In genomic region chr17:2695243-2695960, GRCh38 we compare ENCODE assay signal across 19 cellular contexts. TPM values are rescaled to one million over a fixed set of nuclear protein-coding genes. Genes with fewer than 3 reads are reported as not detected.
A peak's percentile ranks its signal among the peaks of the same experiment; 100 is the strongest.
DNase-seq lines count a peak whose midpoint lies in the region; ATAC-seq lines count a peak whose summit lies in the region.
"Had no signal": no experiment of that assay in that cellular context is flagged by ENCODE, and none has a peak within 500 bp of the region (broad histone marks: within the 10 kb centered on the region; RNA-seq: fewer than 3 reads in every experiment).

No MANE protein-coding gene starts in this region.

- no peaks in the 10 kb centered on the region for H3K27me3 Mint-ChIP-seq in activated T-cell treated with anti-CD3 and anti-CD28 coated beads, Interleukin-2, amount 50 U/mL, for 72 hours (ENCODE audit: low read depth)
- no peaks in the 10 kb centered on the region for H3K27me3 Mint-ChIP-seq in immature natural killer cell (ENCODE audit: low read depth in 3 of 3)
- H3K27me3 Mint-ChIP-seq: CD4-positive, CD25-positive, alpha-beta regulatory T cell; progenitor cell of endocrine pancreas; stimulated activated memory B cell treated with anti-CD40 and anti-IgM and Interleukin-4, amounts not matched to agents 10 μg/mL and 1 μg/mL and 100 μg/mL, for 72 hours had no signal

- H3K27ac Mint-ChIP-seq in activated T-cell treated with anti-CD3 and anti-CD28 coated beads, Interleukin-2, amount 50 U/mL, for 72 hours = no peak overlapping the region
- H3K27ac Mint-ChIP-seq in immature natural killer cell = no peak overlapping the region
- H3K27ac Mint-ChIP-seq: activated CD8-positive, alpha-beta T cell treated with anti-CD3 and anti-CD28 coated beads, Interleukin-2, amount 10 ng/mL, durations not matched to agents 7 days and 5 days; progenitor cell of endocrine pancreas; stimulated activated memory B cell treated with anti-CD40 and anti-IgM and Interleukin-4, amounts not matched to agents 10 μg/mL and 1 μg/mL and 100 μg/mL, for 72 hours had no signal

- DNase-seq in activated T-cell treated with anti-CD3 and anti-CD28 coated beads, Interleukin-2, amount 50 U/mL, for 1 hour = peak; percentile 11
- no peak for DNase-seq in activated T-cell treated with anti-CD3 and anti-CD28 coated beads, Interleukin-2, amount 50 U/mL, for 72 hours
- DNase-seq in GM19238 (ENCODE audit: insufficient read length, low spot score) (peak; percentile 5), iPS-NIHi11 (ENCODE audit: low spot score) (peak; percentile 10), immature natural killer cell (no peak), cerebellum (ENCODE audit: low spot score) (no peak)
- peak; percentile 1 for DNase-seq in stimulated activated naive CD8-positive, alpha-beta T cell treated with anti-CD3 and anti-CD28 coated beads, Interleukin-15, Interleukin-2, amounts not matched to agents 100 U/mL and 50 U/mL, for 24 hours
- DNase-seq: activated CD8-positive, alpha-beta T cell treated with anti-CD3 and anti-CD28 coated beads, Interleukin-2, amount 10 ng/mL, durations not matched to agents 7 days and 5 days; activated naive CD4-positive, alpha-beta T cell; CD4-positive, CD25-positive, alpha-beta regulatory T cell; foreskin melanocyte; NCI-H1436; NCI-H2227 treated with DMSO at 0.1 percent for 48 hours; RPMI8226 had no signal

- H3K36me3 Mint-ChIP-seq in activated T-cell treated with anti-CD3 and anti-CD28 coated beads, Interleukin-2, amount 50 U/mL, for 72 hours (ENCODE audit: insufficient read depth in 2 of 2) = no peaks in the 10 kb centered on the region
- no peaks in the 10 kb centered on the region for H3K36me3 Mint-ChIP-seq in immature natural killer cell
- H3K36me3 Mint-ChIP-seq: CD4-positive, CD25-positive, alpha-beta regulatory T cell had no signal

- no peaks in the 10 kb centered on the region for H3K9me3 Mint-ChIP-seq in activated T-cell treated with anti-CD3 and anti-CD28 coated beads, Interleukin-2, amount 50 U/mL, for 72 hours
- H3K9me3 Mint-ChIP-seq in immature natural killer cell = no peaks in the 10 kb centered on the region
- H3K9me3 Mint-ChIP-seq: CD4-positive, CD25-positive, alpha-beta regulatory T cell; stimulated activated memory B cell treated with anti-CD40 and anti-IgM and Interleukin-4, amounts not matched to agents 10 μg/mL and 1 μg/mL and 100 μg/mL, for 72 hours had no signal

- no peak for ATAC-seq in activated T-cell treated with anti-CD3 and anti-CD28 coated beads, Interleukin-2, amount 50 U/mL, for 72 hours (replicated peaks in 1 of 2)
- ATAC-seq in stimulated activated naive CD8-positive, alpha-beta T cell treated with anti-CD3 and anti-CD28 coated beads, Interleukin-15, Interleukin-2, amounts not matched to agents 100 U/mL and 50 U/mL, for 24 hours = no peak
- no peak for ATAC-seq in GM19328 (IDR thresholded peaks at IDR 0.05; ENCODE audit: unreplicated experiment)
- ATAC-seq: body of pancreas; stimulated activated memory B cell treated with anti-CD40 and anti-IgM and Interleukin-4, amounts not matched to agents 10 μg/mL and 1 μg/mL and 100 μg/mL, for 72 hours had no signal

- no peaks in the 10 kb centered on the region for H3K4me1 Mint-ChIP-seq in activated T-cell treated with anti-CD3 and anti-CD28 coated beads, Interleukin-2, amount 50 U/mL, for 72 hours (ENCODE audit: low read depth)
- peaks cover 6 to 10% of the 10 kb centered on the region in 2 donors for H3K4me1 Mint-ChIP-seq in immature natural killer cell
- H3K4me1 Mint-ChIP-seq: CD4-positive, CD25-positive, alpha-beta regulatory T cell; stimulated activated memory B cell treated with anti-CD40 and anti-IgM and Interleukin-4, amounts not matched to agents 10 μg/mL and 1 μg/mL and 100 μg/mL, for 72 hours had no signal

- H3K4me3 Mint-ChIP-seq in activated T-cell treated with anti-CD3 and anti-CD28 coated beads, Interleukin-2, amount 50 U/mL, for 72 hours = no peak overlapping the region
- H3K4me3 Mint-ChIP-seq in immature natural killer cell = no peak overlapping the region
- H3K4me3 Mint-ChIP-seq: activated CD8-positive, alpha-beta T cell treated with anti-CD3 and anti-CD28 coated beads, Interleukin-2, amount 10 ng/mL, durations not matched to agents 7 days and 5 days; CD4-positive, CD25-positive, alpha-beta regulatory T cell; stimulated activated memory B cell treated with anti-CD40 and anti-IgM and Interleukin-4, amounts not matched to agents 10 μg/mL and 1 μg/mL and 100 μg/mL, for 72 hours had no signal

RNA-seq across cellular contexts. Expression of gene CLUH, which starts 16.2 kb away (rescaled TPM):
- total RNA-seq in activated T-cell treated with anti-CD3 and anti-CD28 coated beads, Interleukin-2, amount 50 U/mL, for 72 hours = 10 to 100 TPM; 32.1 to 49.7 TPM
- polyA plus RNA-seq in immature natural killer cell = 10 to 100 TPM in 1 of 3 donors, 1 to 10 TPM in 2; 4.6 to 11.6 (median 7.4) TPM
- 30.2 TPM for total RNA-seq in cerebellum

RNA-seq across cellular contexts. Expression of gene CCDC92B, which starts 54.0 kb away (rescaled TPM):
- under 1 TPM in 1 of 2 donors, not detected in 1; 0.14 TPM for total RNA-seq in activated T-cell treated with anti-CD3 and anti-CD28 coated beads, Interleukin-2, amount 50 U/mL, for 72 hours
- not detected for polyA plus RNA-seq in immature natural killer cell
- 1.2 TPM for total RNA-seq in cerebellum
- total RNA-seq: activated CD8-positive, alpha-beta T cell treated with anti-CD3 and anti-CD28 coated beads, Interleukin-2, amount 10 ng/mL, durations not matched to agents 7 days and 5 days; liver had no signal
- polyA plus RNA-seq: CD4-positive, CD25-positive, alpha-beta regulatory T cell; liver had no signal

Comparison
In these comparisons a context has a peak if more than half of its experiments do, and no peak if none do; other contexts are left out.
1. DNase-seq: peak in activated T-cell treated with anti-CD3 and anti-CD28 coated beads, Interleukin-2, amount 50 U/mL, for 1 hour (single experiment), GM19238 (single experiment), iPS-NIHi11 (single experiment) and stimulated activated naive CD8-positive, alpha-beta T cell treated with anti-CD3 and anti-CD28 coated beads, Interleukin-15, Interleukin-2, amounts not matched to agents 100 U/mL and 50 U/mL, for 24 hours (single experiment); none in activated T-cell treated with anti-CD3 and anti-CD28 coated beads, Interleukin-2, amount 50 U/mL, for 72 hours (0 of 2), immature natural killer cell (0 of 3) and cerebellum (single experiment).